In the genomic region with DNA sequence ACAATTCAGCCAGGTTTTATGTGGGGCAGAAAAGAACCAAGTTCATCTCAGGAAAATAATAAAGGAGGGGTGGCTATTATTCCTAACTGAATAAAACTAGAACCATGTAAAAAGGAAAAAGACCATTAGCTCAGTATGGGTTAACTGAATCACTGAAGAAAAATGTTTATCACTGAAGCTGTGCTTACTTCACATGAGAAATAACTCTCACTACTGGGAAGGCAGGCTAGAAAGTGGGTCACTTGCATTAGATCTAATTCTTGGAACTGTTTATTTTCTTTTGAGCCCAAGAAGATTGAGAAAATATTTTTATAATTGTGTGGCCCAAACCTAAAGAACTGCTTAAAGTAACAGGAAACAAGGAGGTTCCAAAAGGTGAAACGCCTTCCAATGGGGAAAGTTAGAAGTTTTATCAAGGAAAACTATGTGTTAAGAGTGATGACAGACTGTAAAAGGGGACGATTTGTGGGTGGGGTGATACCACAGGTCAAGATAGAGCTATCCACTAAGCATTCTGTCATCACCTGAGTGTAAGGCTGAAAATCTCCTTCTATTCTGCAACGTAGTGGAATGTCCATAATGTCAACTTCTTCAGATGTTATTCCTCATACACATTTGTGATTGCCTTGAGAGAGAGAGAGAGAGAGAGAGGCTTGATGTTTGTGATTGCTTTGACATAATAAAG, we compare ENCODE assay signal across 19 cellular contexts.
DNase-seq lines count a peak whose midpoint lies in the region; ATAC-seq, FAIRE-seq and TF ChIP-seq lines count a peak whose summit lies in the region.
"Had no signal": no experiment of that assay in that cellular context is flagged by ENCODE, and none has a peak within 500 bp of the region (broad histone marks: within the 10 kb centered on the region; RNA-seq: fewer than 3 reads in every experiment).

No MANE protein-coding gene starts in this region.

- no peak for FAIRE-seq in GM19239 (lab: Jason Lieb, UNC)
- FAIRE-seq: H54, HepG2 had no signal

- no peak overlapping the region for H3K9ac ChIP-seq in mesenchymal stem cell (ENCODE audit: low read length)

- DNase-seq in cardiac muscle cell (ENCODE audit: low read depth in 1 of 2, low spot score in 1 of 2), result peak; percentile 7 to 52
- DNase-seq in Right ventricle myocardium inferior (ENCODE audit: missing footprints), result no peak
- DNase-seq in dedifferentiated amniotic fluid mesenchymal stem cell (ENCODE audit: extremely low spot score), result peak; percentile 18
- DNase-seq in mesenchymal stem cell, result peak; percentile 20
- DNase-seq in foreskin melanocyte, result no peak
- DNase-seq in GM19239 (ENCODE audit: insufficient read length, low spot score), result no peak
- DNase-seq in activated CD8-positive, alpha-beta memory T cell treated with anti-CD3 and anti-CD28 coated beads for 24 hours, result no peak
- DNase-seq: DMS79 treated with DMSO at 0.1 percent for 48 hours, KG1, NCI-H1105 treated with DMSO at 0.1 percent for 48 hours, NCI-H187, NCI-H2107, NCI-H2227 treated with DMSO at 0.1 percent for 48 hours, NCI-H524, SJCRH30 had no signal

- H3K18ac ChIP-seq in mesenchymal stem cell (ENCODE audit: low read depth in 1 of 2, low read length in 2 of 2), result no peak overlapping the region

- no peak for TF ChIP-seq CTCF in cardiac muscle cell (IDR thresholded peaks at IDR 0.05; ENCODE audit: low read depth, low read length)

- H3K27ac ChIP-seq in cardiac muscle cell (no peak overlapping the region), mesenchymal stem cell (ENCODE audit: low read length, poor library complexity, severe bottlenecking) (no peak overlapping the region)
- H3K27ac ChIP-seq: 22Rv1, SJCRH30 had no signal

- H3K36me3 ChIP-seq in cardiac muscle cell (no peaks in the 10 kb centered on the region), mesenchymal stem cell (ENCODE audit: control insufficient read depth in 1 of 2, insufficient read depth in 2 of 2, low read depth in 1 of 2, low read length in 2 of 2) (no peaks in the 10 kb centered on the region)
- H3K36me3 ChIP-seq: SJCRH30 had no signal

- H2AFZ ChIP-seq in mesenchymal stem cell (ENCODE audit: low read depth, low read length), result no peak overlapping the region

- H3K79me1 ChIP-seq in mesenchymal stem cell (replicated peaks; ENCODE audit: low read length, poor library complexity, severe bottlenecking), result no peaks in the 10 kb centered on the region

- no peak overlapping the region for H2BK120ac ChIP-seq in mesenchymal stem cell (ENCODE audit: low read depth, low read length)

- H2BK12ac ChIP-seq in mesenchymal stem cell (ENCODE audit: low read length in 2 of 2), result no peak overlapping the region

- H3K23ac ChIP-seq in mesenchymal stem cell (ENCODE audit: low read length in 2 of 2), result no peak overlapping the region

- no peak overlapping the region for H4K91ac ChIP-seq in mesenchymal stem cell (ENCODE audit: low read length)

- intact Hi-C loops in Right ventricle myocardium inferior (cut with DNase I), result no loop called here

- H3K14ac ChIP-seq in mesenchymal stem cell (ENCODE audit: low read length in 2 of 2), result no peak overlapping the region

- no peak overlapping the region for H3K4ac ChIP-seq in mesenchymal stem cell (ENCODE audit: low read depth in 1 of 2, low read length in 2 of 2)

- no peak overlapping the region for H2BK5ac ChIP-seq in mesenchymal stem cell (ENCODE audit: low read depth, low read length, poor library complexity, severe bottlenecking)

- 39% methylated on average over 1 of the region's 3 CpGs for WGBS in mesenchymal stem cell

- H2BK15ac ChIP-seq in mesenchymal stem cell (ENCODE audit: low read depth, poor library complexity, severe bottlenecking), result no peak overlapping the region

- H3K4me3 ChIP-seq in cardiac muscle cell, result no peak overlapping the region
- H3K4me3 ChIP-seq in mesenchymal stem cell (ENCODE audit: insufficient read depth in 1 of 2, low read depth in 1 of 2, low read length in 2 of 2), result no peak overlapping the region
- H3K4me3 ChIP-seq: SJCRH30 had no signal

- no peak for ATAC-seq in Right ventricle myocardium inferior
- no peak for ATAC-seq in HG02852 (IDR thresholded peaks at IDR 0.05; ENCODE audit: unreplicated experiment)
- ATAC-seq: HepG2 had no signal

- H3K9me3 ChIP-seq in cardiac muscle cell (ENCODE audit: low read depth) (no peaks in the 10 kb centered on the region), mesenchymal stem cell (ENCODE audit: control insufficient read depth, low read length) (peaks cover 4% of the 10 kb centered on the region)

- peaks cover 56% of the 10 kb centered on the region for H3K27me3 ChIP-seq in cardiac muscle cell
- H3K27me3 ChIP-seq in mesenchymal stem cell (ENCODE audit: control insufficient read depth in 1 of 2, insufficient read depth in 1 of 2, low read length in 2 of 2), result no peaks in the 10 kb centered on the region
- H3K27me3 ChIP-seq: SJCRH30 had no signal

- no peak overlapping the region for H3K4me2 ChIP-seq in mesenchymal stem cell (ENCODE audit: low read length, poor library complexity, severe bottlenecking)

- no peak overlapping the region for H2AK5ac ChIP-seq in mesenchymal stem cell (ENCODE audit: low read length, severe bottlenecking)

- H3K4me1 ChIP-seq in cardiac muscle cell (ENCODE audit: low read depth) (peaks cover 6% of the 10 kb centered on the region), mesenchymal stem cell (ENCODE audit: control insufficient read depth, insufficient read depth, low read depth, low read length) (no peaks in the 10 kb centered on the region)

- H4K8ac ChIP-seq in mesenchymal stem cell (ENCODE audit: low read length), result no peak overlapping the region

Comparison
In these comparisons a context has a peak if more than half of its experiments do, and no peak if none do; other contexts are left out.
1. DNase-seq: peak in cardiac muscle cell (2 of 2), dedifferentiated amniotic fluid mesenchymal stem cell (single experiment) and mesenchymal stem cell (single experiment); none in Right ventricle myocardium inferior (single experiment), foreskin melanocyte (single experiment), GM19239 (single experiment) and activated CD8-positive, alpha-beta memory T cell treated with anti-CD3 and anti-CD28 coated beads for 24 hours (single experiment).